1 cellular context compared by ENCODE assay signal in genomic region chr16:30963925-30964511, GRCh38.
TF ChIP-seq lines count a peak whose summit lies in the region.

No MANE protein-coding gene starts in this region.

TF ChIP-seq in K562, 482 proteins besides CTCF, POLR2A, EP300 and RAD21:
- TF ChIP-seq CCAR2 (IDR thresholded peaks at IDR 0.05; ENCODE audit: low read depth, low read length) (no peak), ZKSCAN3 (CRISPR knock-in tag; IDR thresholded peaks at IDR 0.05) (no peak), RBFOX2 (IDR thresholded peaks at IDR 0.05; ENCODE audit: low read depth, low read length) (peak; percentile 29; the same call in 1 of the 2 replicates), POLR2G (IDR thresholded peaks at IDR 0.05; ENCODE audit: low read depth, low read length) (peak; percentile 16; the same call in 1 of the 2 replicates), THRB (CRISPR knock-in tag; conservative IDR thresholded peaks at IDR 0.05) (no peak), JUN (IDR thresholded peaks at IDR 0.05; ENCODE audit: borderline replicate concordance, low read depth, low read length) (no peak), JUN (CRISPR knock-in tag; IDR thresholded peaks at IDR 0.05; ENCODE audit: borderline replicate concordance) (no peak), TAL1 (IDR thresholded peaks at IDR 0.05) (no peak), POLR2B (IDR thresholded peaks at IDR 0.05; ENCODE audit: low read depth, partially characterized antibody) (peak; percentile 38), RBM34 (IDR thresholded peaks at IDR 0.05; ENCODE audit: borderline replicate concordance, insufficient read depth, low read length) (no peak)
TF ChIP-seq in K562: peak in this region for 3.
